ENCODE assay signal across 8 cellular contexts in genomic region chr4:88659061-88659889, GRCh38. TPM values are rescaled to one million over a fixed set of nuclear protein-coding genes. Genes with fewer than 3 reads are reported as not detected.
A peak's percentile ranks its signal among the peaks of the same experiment; 100 is the strongest.
DNase-seq lines count a peak whose midpoint lies in the region; ATAC-seq and TF ChIP-seq lines count a peak whose summit lies in the region.

No MANE protein-coding gene starts in this region.

- H3K27me3 Mint-ChIP-seq in activated T-cell treated with anti-CD3 and anti-CD28 coated beads, Interleukin-2, amount 50 U/mL, for 72 hours (ENCODE audit: low read depth) = no peaks in the 10 kb centered on the region
- H3K27me3 Mint-ChIP-seq in activated T-helper 2 cell treated with anti-CD3 and anti-CD28 coated beads, Interferon-gamma antibody, Interleukin-2, Interleukin-4, amounts not matched to agents 10 μg/mL and 5 μg/mL and 100 μg/mL, durations not matched to agents 14 hours and 24 hours and 36 hours (ENCODE audit: low read depth) = no peaks in the 10 kb centered on the region

- H3K36me3 Mint-ChIP-seq in activated T-cell treated with anti-CD3 and anti-CD28 coated beads, Interleukin-2, amount 50 U/mL, for 72 hours (ENCODE audit: insufficient read depth in 2 of 2) = peaks cover 0 to 6% of the 10 kb centered on the region in 2 donors
- peaks cover 25% of the 10 kb centered on the region for H3K36me3 Mint-ChIP-seq in activated T-helper 2 cell treated with anti-CD3 and anti-CD28 coated beads, Interferon-gamma antibody, Interleukin-2, Interleukin-4, amounts not matched to agents 10 μg/mL and 5 μg/mL and 100 μg/mL, durations not matched to agents 14 hours and 24 hours and 36 hours (ENCODE audit: low read depth)

- no peaks in the 10 kb centered on the region for H3K9me3 Mint-ChIP-seq in activated T-cell treated with anti-CD3 and anti-CD28 coated beads, Interleukin-2, amount 50 U/mL, for 72 hours
- H3K9me3 Mint-ChIP-seq in activated T-helper 2 cell treated with anti-CD3 and anti-CD28 coated beads, Interferon-gamma antibody, Interleukin-2, Interleukin-4, amounts not matched to agents 10 μg/mL and 5 μg/mL and 100 μg/mL, durations not matched to agents 14 hours and 24 hours and 36 hours = no peaks in the 10 kb centered on the region

- H3K27ac ChIP-seq in gastroesophageal sphincter = peak overlapping the region; percentile 61 to 71 (median 66)
- peak overlapping the region; percentile 52 for H3K27ac ChIP-seq in trophoblast cell (ENCODE audit: low read depth, low read length)

- H3K4me3 ChIP-seq in gastroesophageal sphincter (no peak overlapping the region), trophoblast cell (ENCODE audit: low read depth, low read length) (no peak overlapping the region)

- peaks cover 9 to 27% (median 11%) of the 10 kb centered on the region in 3 donors for H3K4me1 ChIP-seq in gastroesophageal sphincter
- peaks cover 3 to 5% of the 10 kb centered on the region in 2 experiments for H3K4me1 ChIP-seq in trophoblast cell (ENCODE audit: control insufficient read depth in 1 of 2, insufficient read depth in 2 of 2, low read length in 2 of 2)

- H3K14ac ChIP-seq in trophoblast cell (ENCODE audit: low read length) = no peak overlapping the region

- ATAC-seq in GM18517 (IDR thresholded peaks at IDR 0.05; ENCODE audit: unreplicated experiment) = peak; percentile 82
- peak; percentile 86 for ATAC-seq in HG02870 (IDR thresholded peaks at IDR 0.05; ENCODE audit: unreplicated experiment)
- ATAC-seq in activated T-cell treated with anti-CD3 and anti-CD28 coated beads, Interleukin-2, amount 50 U/mL, for 72 hours (replicated peaks in 1 of 2) = peak; percentile 64 to 73
- ATAC-seq in gastroesophageal sphincter = peak; percentile 90

- H4K12ac ChIP-seq in trophoblast cell (ENCODE audit: low read depth, low read length) = no peak overlapping the region

- H3K4me1 Mint-ChIP-seq in activated T-cell treated with anti-CD3 and anti-CD28 coated beads, Interleukin-2, amount 50 U/mL, for 72 hours (ENCODE audit: low read depth) = peaks cover 4% of the 10 kb centered on the region
- H3K4me1 Mint-ChIP-seq in activated T-helper 2 cell treated with anti-CD3 and anti-CD28 coated beads, Interferon-gamma antibody, Interleukin-2, Interleukin-4, amounts not matched to agents 10 μg/mL and 5 μg/mL and 100 μg/mL, durations not matched to agents 14 hours and 24 hours and 36 hours (ENCODE audit: low read depth) = peaks cover 10% of the 10 kb centered on the region

- in situ Hi-C loops in Caki2 (cut with HindIII; ENCODE audit: low pct_unique_long_range_greater_than_20kb, low sequenced_read_pairs) = no loop called here

- no peak overlapping the region for H3K23ac ChIP-seq in trophoblast cell (ENCODE audit: low read length)

- no peak overlapping the region for H2BK120ac ChIP-seq in trophoblast cell (ENCODE audit: insufficient read depth, low read length, poor library complexity)

- 9 to 10% methylated on average over 4 of the region's 4 CpGs for WGBS in gastroesophageal sphincter (ENCODE audit: low coverage in 1 of 2), 2 donors
- no CpG with 5 or more reads among the region's 4 CpGs for WGBS in trophoblast cell (ENCODE audit: extremely low coverage, insufficient coverage, insufficient read length)

- no peaks in the 10 kb centered on the region for H3K79me1 ChIP-seq in trophoblast cell (ENCODE audit: low read length)

- no peak overlapping the region for H2BK12ac ChIP-seq in trophoblast cell (ENCODE audit: low read length)

- no peak overlapping the region for H3K4ac ChIP-seq in trophoblast cell (ENCODE audit: low read depth, low read length)

- no peak overlapping the region for H2AFZ ChIP-seq in trophoblast cell (ENCODE audit: insufficient read depth, low read length, poor library complexity)

- no peak overlapping the region for H4K8ac ChIP-seq in trophoblast cell (ENCODE audit: low read depth, low read length)

- H3K9ac ChIP-seq in trophoblast cell (ENCODE audit: low read length) = no peak overlapping the region

- H3K36me3 ChIP-seq in gastroesophageal sphincter (peaks cover 0 to 52% of the 10 kb centered on the region in 2 donors), trophoblast cell (ENCODE audit: control insufficient read depth in 1 of 2, insufficient read depth in 2 of 2, low read length in 2 of 2) (no peaks in the 10 kb centered on the region)

- H4K91ac ChIP-seq in trophoblast cell (ENCODE audit: low read depth, low read length) = no peak overlapping the region

- DNase-seq in Caki2 (ENCODE audit: low read depth) (peak; percentile 59), NCI-H2227 treated with DMSO at 0.1 percent for 48 hours (lab: John Stamatoyannopoulos, UW) (peak; percentile 14), trophoblast cell (peak; percentile 96 to 99)
- DNase-seq in activated T-cell treated with anti-CD3 and anti-CD28 coated beads, Interleukin-2, amount 50 U/mL, for 72 hours = peak; percentile 25 to 26
- DNase-seq in activated T-helper 2 cell treated with anti-CD3 and anti-CD28 coated beads, Interferon-gamma antibody, Interleukin-2, Interleukin-4, amounts not matched to agents 10 μg/mL and 5 μg/mL and 100 μg/mL, durations not matched to agents 14 hours and 24 hours and 36 hours (ENCODE audit: low spot score) = no peak

- no peaks in the 10 kb centered on the region for H3K9me3 ChIP-seq in gastroesophageal sphincter
- H3K9me3 ChIP-seq in trophoblast cell (ENCODE audit: insufficient read depth, low read depth, low read length) = no peaks in the 10 kb centered on the region

- TF ChIP-seq POLR2A in gastroesophageal sphincter (IDR thresholded peaks at IDR 0.05) = no peak

- peak overlapping the region; percentile 4 for H3K4me2 ChIP-seq in trophoblast cell (ENCODE audit: low read length)

- no peak overlapping the region for H3K18ac ChIP-seq in trophoblast cell (ENCODE audit: low read length)

- no peaks in the 10 kb centered on the region for H3K27me3 ChIP-seq in gastroesophageal sphincter
- H3K27me3 ChIP-seq in trophoblast cell (ENCODE audit: insufficient read depth, low read length) = no peaks in the 10 kb centered on the region

- intact Hi-C loops in activated T-helper 2 cell treated with anti-CD3 and anti-CD28 coated beads, Interferon-gamma antibody, Interleukin-2, Interleukin-4, amounts not matched to agents 10 μg/mL and 5 μg/mL and 100 μg/mL, durations not matched to agents 14 hours and 24 hours and 36 hours (cut with micrococcal nuclease) = loop anchor here (1.0 kb wide), 1 partner anchor 120 kb away; no protein-coding TSS in a partner anchor

- no peak overlapping the region for H2AK5ac ChIP-seq in trophoblast cell (ENCODE audit: low read length)

- H3K79me2 ChIP-seq in trophoblast cell (ENCODE audit: control insufficient read depth, insufficient read depth, low read length, poor library complexity) = no peaks in the 10 kb centered on the region

- peak; percentile 81 to 89 (median 82) for TF ChIP-seq CTCF in gastroesophageal sphincter (IDR thresholded peaks at IDR 0.05)

- H3K4me3 Mint-ChIP-seq in activated T-cell treated with anti-CD3 and anti-CD28 coated beads, Interleukin-2, amount 50 U/mL, for 72 hours = no peak overlapping the region
- H3K4me3 Mint-ChIP-seq in activated T-helper 2 cell treated with anti-CD3 and anti-CD28 coated beads, Interferon-gamma antibody, Interleukin-2, Interleukin-4, amounts not matched to agents 10 μg/mL and 5 μg/mL and 100 μg/mL, durations not matched to agents 14 hours and 24 hours and 36 hours (ENCODE audit: low read depth) = no peak overlapping the region

- H2BK5ac ChIP-seq in trophoblast cell (ENCODE audit: low read depth, low read length, poor library complexity) = no peak overlapping the region

- H3K27ac Mint-ChIP-seq in activated T-cell treated with anti-CD3 and anti-CD28 coated beads, Interleukin-2, amount 50 U/mL, for 72 hours = peak overlapping the region; percentile 59
- H3K27ac Mint-ChIP-seq in activated T-helper 2 cell treated with anti-CD3 and anti-CD28 coated beads, Interferon-gamma antibody, Interleukin-2, Interleukin-4, amounts not matched to agents 10 μg/mL and 5 μg/mL and 100 μg/mL, durations not matched to agents 14 hours and 24 hours and 36 hours = no peak overlapping the region

- no peak for TF ChIP-seq EP300 in gastroesophageal sphincter (IDR thresholded peaks at IDR 0.05)

RNA-seq across cellular contexts. Expression of gene NAP1L5, which starts 38.4 kb away (rescaled TPM):
- not detected in 2 replicates for total RNA-seq in Caki2 (2014; rRNA removed; shearing (Covaris generic); ENCODE audit: low replicate concordance)
- 1 to 10 TPM; 5.0 to 5.9 TPM for total RNA-seq in activated T-cell treated with anti-CD3 and anti-CD28 coated beads, Interleukin-2, amount 50 U/mL, for 72 hours
- 10 to 100 TPM in 2 of 4 donors, 1 to 10 TPM in 2; 4.0 to 13.6 (median 10.3) TPM for total RNA-seq in gastroesophageal sphincter
- 2.1 and 2.3 TPM in 2 replicates for polyA plus RNA-seq in trophoblast cell (2013)
- 5.6 TPM in 2 replicates for total RNA-seq in activated T-helper 2 cell treated with anti-CD3 and anti-CD28 coated beads, Interferon-gamma antibody, Interleukin-2, Interleukin-4, amounts not matched to agents 10 μg/mL and 5 μg/mL and 100 μg/mL, durations not matched to agents 14 hours and 24 hours and 36 hours
